Comparison of ENCODE assay signal across 8 cellular contexts in the genomic region with DNA sequence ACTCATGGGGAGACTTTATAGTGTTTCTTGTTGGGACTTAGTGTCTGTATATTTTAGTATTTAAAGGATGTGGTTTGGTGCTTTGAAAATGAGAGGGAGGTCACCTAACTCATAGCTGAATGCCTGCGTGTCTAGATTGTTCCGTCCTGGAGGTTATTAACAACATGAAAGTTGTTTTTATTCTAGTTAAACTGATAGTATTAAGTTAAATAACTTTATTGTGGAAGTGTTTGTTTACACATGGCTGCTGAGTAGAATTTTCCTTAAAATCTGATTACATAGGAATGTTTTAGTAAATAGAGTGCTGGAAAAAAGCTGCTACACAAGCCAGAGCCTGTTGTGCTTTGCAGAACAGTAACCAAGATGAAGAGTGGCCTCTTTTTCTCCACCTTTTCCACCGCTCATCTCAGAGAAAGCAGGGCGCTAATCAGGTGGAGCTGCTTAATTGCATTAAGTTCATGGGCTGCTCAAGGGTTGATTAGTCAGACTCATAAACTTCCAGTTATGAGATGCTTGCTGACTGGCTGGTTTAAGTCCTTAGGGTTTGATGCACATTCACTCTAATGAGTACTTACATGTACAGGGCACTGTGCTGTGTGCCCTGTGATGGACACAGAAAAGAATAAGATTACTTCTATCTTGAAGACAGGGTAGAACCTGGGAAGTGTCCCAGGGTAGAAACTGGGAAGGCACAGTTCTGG.
DNase-seq lines count a peak whose midpoint lies in the region; ATAC-seq and TF ChIP-seq lines count a peak whose summit lies in the region.

No MANE protein-coding gene starts in this region.

- in situ Hi-C loops in GM13976 (cut with MboI; ENCODE audit: low sequenced_read_pairs, unreplicated experiment): no loop called here

- peak overlapping the region; percentile 86 for H3K27ac Mint-ChIP-seq in activated naive CD4-positive, alpha-beta T cell treated with anti-CD3 and anti-CD28 coated beads, Interleukin-2, amount 10 ng/mL, durations not matched to agents 7 days and 5 days
- peak overlapping the region; percentile 77 for H3K27ac Mint-ChIP-seq in type B pancreatic cell

- no peak for DNase-seq in activated naive CD4-positive, alpha-beta T cell treated with anti-CD3 and anti-CD28 coated beads, Interleukin-2, amount 10 ng/mL, durations not matched to agents 7 days and 5 days
- no peak for DNase-seq in activated naive CD4-positive, alpha-beta T cell (lab: John Stamatoyannopoulos, UW)
- peak; percentile 23 for DNase-seq in NCI-H146 (lab: John Stamatoyannopoulos, UW)
- DNase-seq in type B pancreatic cell (ENCODE audit: extremely low spot score, unreplicated experiment): no peak
- DNase-seq in GM13976 (ENCODE audit: low spot score): no peak
- DNase-seq in cerebellar nuclear complex (lab: John Stamatoyannopoulos, UW): no peak
- no peak for DNase-seq in GM03348 (ENCODE audit: low spot score)

- ATAC-seq in esophagus mucosa: peak; percentile 63

- no peaks in the 10 kb centered on the region for H3K9me3 Mint-ChIP-seq in activated naive CD4-positive, alpha-beta T cell treated with anti-CD3 and anti-CD28 coated beads, Interleukin-2, amount 10 ng/mL, durations not matched to agents 7 days and 5 days
- H3K9me3 Mint-ChIP-seq in type B pancreatic cell: no peaks in the 10 kb centered on the region

- peak overlapping the region; percentile 54 for H3K4me3 Mint-ChIP-seq in activated naive CD4-positive, alpha-beta T cell treated with anti-CD3 and anti-CD28 coated beads, Interleukin-2, amount 10 ng/mL, durations not matched to agents 7 days and 5 days
- peak overlapping the region; percentile 38 for H3K4me3 Mint-ChIP-seq in type B pancreatic cell

- peaks cover 81% of the 10 kb centered on the region for H3K4me1 Mint-ChIP-seq in activated naive CD4-positive, alpha-beta T cell treated with anti-CD3 and anti-CD28 coated beads, Interleukin-2, amount 10 ng/mL, durations not matched to agents 7 days and 5 days
- peaks cover 46% of the 10 kb centered on the region for H3K4me1 Mint-ChIP-seq in type B pancreatic cell (ENCODE audit: unreplicated experiment)

- CTCF ChIA-PET in activated naive CD4-positive, alpha-beta T cell treated with anti-CD3 and anti-CD28 coated beads, Interleukin-2, amount 10 ng/mL, durations not matched to agents 7 days and 5 days (lab: Charles Lee): interaction anchor here (1.3 to 3.4 kb wide), 3 partner anchors 16 to 64 kb away, joined by 3 to 29 read pairs (median 9); no protein-coding TSS in a partner anchor

- TF ChIP-seq CTCF in type B pancreatic cell (conservative IDR thresholded peaks at IDR 0.05) (no peak), GM13976 (IDR thresholded peaks at IDR 0.05; ENCODE audit: borderline replicate concordance, control extremely low read depth, extremely low read depth, insufficient read depth, missing control alignments) (no peak)

- peaks cover 9% of the 10 kb centered on the region for H3K36me3 Mint-ChIP-seq in activated naive CD4-positive, alpha-beta T cell treated with anti-CD3 and anti-CD28 coated beads, Interleukin-2, amount 10 ng/mL, durations not matched to agents 7 days and 5 days
- no peaks in the 10 kb centered on the region for H3K36me3 Mint-ChIP-seq in type B pancreatic cell

- H3K27me3 Mint-ChIP-seq in activated naive CD4-positive, alpha-beta T cell treated with anti-CD3 and anti-CD28 coated beads, Interleukin-2, amount 10 ng/mL, durations not matched to agents 7 days and 5 days: no peaks in the 10 kb centered on the region
- H3K27me3 Mint-ChIP-seq in type B pancreatic cell: no peaks in the 10 kb centered on the region
